7 cellular contexts compared by ENCODE assay signal in the genomic region with DNA sequence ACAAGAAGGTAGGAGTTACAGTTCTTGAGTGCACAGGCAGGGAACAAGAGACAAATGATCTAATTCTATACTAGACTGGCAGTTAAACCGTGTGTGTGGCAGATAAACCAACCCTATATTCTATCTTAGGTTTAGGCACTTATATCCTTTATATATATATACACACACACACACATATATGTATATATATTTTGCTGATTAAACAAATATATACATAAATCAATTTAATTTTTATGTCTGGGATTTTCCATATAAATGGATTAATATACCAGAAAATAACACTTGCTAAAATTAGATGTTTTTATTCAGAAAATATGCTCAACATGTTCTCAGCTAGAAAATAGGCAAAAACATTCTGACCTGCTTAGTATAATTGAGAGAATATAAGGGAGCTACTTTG.
"Had no signal": no experiment of that assay in that cellular context is flagged by ENCODE, and none has a peak within 500 bp of the region (broad histone marks: within the 10 kb centered on the region; RNA-seq: fewer than 3 reads in every experiment).

No MANE protein-coding gene starts in this region.

- H3K4me3 Mint-ChIP-seq: GM23338, H9, IgD-negative memory B cell had no signal

- H3K4me1 Mint-ChIP-seq: IgD-negative memory B cell had no signal

- H3K4me2 ChIP-seq: GM23338 had no signal

- DNase-seq: H9, HCEC 1CT had no signal

- H3K27me3 Mint-ChIP-seq: IgD-negative memory B cell had no signal

- H3K27ac Mint-ChIP-seq: GM23338, IgD-negative memory B cell had no signal

- H2AFZ ChIP-seq: GM23338 had no signal

- ATAC-seq: GM23338 had no signal

- FAIRE-seq: H1, H54, HTR-8/SVneo had no signal

- H3K4me3 ChIP-seq: GM23338 had no signal

- H3K36me3 Mint-ChIP-seq: IgD-negative memory B cell had no signal

- H3K9me3 Mint-ChIP-seq: GM23338, H9 had no signal
